In genomic region chr6:157822221-157823000, GRCh38 we compare ENCODE assay signal across 8 cellular contexts. TPM values are rescaled to one million over a fixed set of nuclear protein-coding genes. Genes with fewer than 3 reads are reported as not detected.
A peak's percentile ranks its signal among the peaks of the same experiment; 100 is the strongest.
DNase-seq lines count a peak whose midpoint lies in the region; ATAC-seq and TF ChIP-seq lines count a peak whose summit lies in the region.

No MANE protein-coding gene starts in this region.

- H3K9me3 ChIP-seq in ES-I3 (ENCODE audit: control insufficient read depth, insufficient read depth, low read length) (no peaks in the 10 kb centered on the region), parathyroid adenoma (ENCODE audit: control insufficient read depth, low read length) (no peaks in the 10 kb centered on the region)

- TF ChIP-seq CTCF in parathyroid adenoma (IDR thresholded peaks at IDR 0.05) = no peak

- H3K27ac ChIP-seq in parathyroid adenoma = peak overlapping the region; percentile 63

- ATAC-seq in HG03097 (IDR thresholded peaks at IDR 0.05; ENCODE audit: low FRiP score, unreplicated experiment) (peak; percentile 21), GM19035 (IDR thresholded peaks at IDR 0.05; ENCODE audit: unreplicated experiment) (no peak)

- peak overlapping the region; percentile 89 for H3K9ac ChIP-seq in ES-I3 (ENCODE audit: low read depth, low read length)
- H3K9ac ChIP-seq in parathyroid adenoma = no peak overlapping the region

- no peaks in the 10 kb centered on the region for H3K27me3 ChIP-seq in parathyroid adenoma (ENCODE audit: control insufficient read depth, insufficient read depth, low read length)

- peak overlapping the region; percentile 57 for H3K4me2 ChIP-seq in parathyroid adenoma (ENCODE audit: low read length)

- peak; percentile 54 to 66 for DNase-seq in activated T-cell treated with anti-CD3 and anti-CD28 coated beads, Interleukin-2, amount 50 U/mL, for 48 hours
- peak; percentile 19 for DNase-seq in globus pallidus (ENCODE audit: low spot score)
- DNase-seq in cerebellar nuclear complex (lab: John Stamatoyannopoulos, UW) = no peak
- DNase-seq in H4 (ENCODE audit: low spot score) = no peak

- peaks cover 10% of the 10 kb centered on the region for H3K4me1 ChIP-seq in ES-I3 (ENCODE audit: insufficient read depth, low read length)
- no peaks in the 10 kb centered on the region for H3K4me1 ChIP-seq in parathyroid adenoma

- H3K36me3 ChIP-seq in ES-I3 (ENCODE audit: insufficient read depth, low read length) (no peaks in the 10 kb centered on the region), parathyroid adenoma (ENCODE audit: control insufficient read depth, insufficient read depth, low read length) (no peaks in the 10 kb centered on the region)

- peaks cover 6% of the 10 kb centered on the region for H3K79me2 ChIP-seq in parathyroid adenoma

- peak overlapping the region; percentile 23 for H3K4me3 ChIP-seq in parathyroid adenoma (ENCODE audit: low read depth, low read length)

- peak overlapping the region; percentile 100 for H2AFZ ChIP-seq in parathyroid adenoma

RNA-seq across cellular contexts. Expression of gene SNX9, which starts 0.6 kb away (rescaled TPM):
- total RNA-seq in H4 (2014; rRNA removed; shearing (Covaris generic)) = 15.6 and 18.2 TPM in 2 replicates

Comparison
In these comparisons a context has a peak if more than half of its experiments do, and no peak if none do; other contexts are left out.
1. DNase-seq: peak in activated T-cell treated with anti-CD3 and anti-CD28 coated beads, Interleukin-2, amount 50 U/mL, for 48 hours (2 of 2) and globus pallidus (single experiment); none in cerebellar nuclear complex (0 of 2) and H4 (single experiment).